ENCODE assay signal across 1 cellular context in genomic region chr2:108987111-108987510, GRCh38.
TF ChIP-seq lines count a peak whose summit lies in the region.

No MANE protein-coding gene starts in this region.

TF ChIP-seq in HCT116, 20 proteins besides CTCF, POLR2A, EP300 and RAD21 (continued from another document):
- TF ChIP-seq REST (IDR thresholded peaks at IDR 0.05; ENCODE audit: low read depth) (no peak), CBX3 (IDR thresholded peaks at IDR 0.05; ENCODE audit: low read depth) (no peak)
